ENCODE assay signal across 30 cellular contexts in the genomic region with DNA sequence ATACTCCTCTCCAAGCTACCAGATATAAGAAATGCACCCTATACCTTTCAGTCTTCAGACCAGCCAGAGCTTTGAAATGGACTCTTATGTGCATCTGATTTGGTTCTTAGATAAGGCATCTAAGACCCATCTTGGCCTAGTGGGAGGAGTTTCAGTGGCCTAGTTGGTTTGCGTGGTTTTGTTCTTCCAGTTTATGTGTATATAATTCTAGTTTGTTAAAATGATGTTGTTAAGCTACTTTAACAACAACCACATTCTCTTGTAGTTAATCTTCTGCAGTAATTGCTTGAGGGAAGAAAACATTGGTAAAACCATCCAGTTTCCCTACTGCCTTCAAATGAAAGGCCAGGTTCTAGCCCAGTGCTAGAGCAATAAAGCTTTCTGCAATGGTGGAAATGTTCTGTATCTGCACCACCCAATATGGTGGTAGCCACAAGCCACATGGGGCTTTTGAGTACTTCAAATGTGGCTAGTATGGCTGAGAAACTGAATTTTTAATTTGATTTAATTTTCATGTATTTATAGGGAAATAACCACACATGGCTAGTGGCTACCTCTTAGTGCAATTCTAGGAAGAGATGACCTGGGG.
"Had no signal": no experiment of that assay in that cellular context is flagged by ENCODE, and none has a peak within 500 bp of the region (broad histone marks: within the 10 kb centered on the region; RNA-seq: fewer than 3 reads in every experiment).

No MANE protein-coding gene starts in this region.

- ATAC-seq: activated T-cell treated with anti-CD3 and anti-CD28 coated beads, Interleukin-2, amount 50 U/mL, for 72 hours had no signal

- H3K4me3 ChIP-seq: ascending aorta, cardiac muscle cell, SJCRH30, SK-N-MC had no signal

- H3K9me3 Mint-ChIP-seq: activated CD4-positive, alpha-beta T cell treated with anti-CD3 and anti-CD28 coated beads, Interleukin-2, amount 10 ng/mL, durations not matched to agents 24 days and 14 days; activated naive CD4-positive, alpha-beta T cell treated with anti-CD3 and anti-CD28 coated beads, Interleukin-2, amount 50 U/mL, for 24 hours; activated naive CD8-positive, alpha-beta T cell treated with anti-CD3 and anti-CD28 coated beads, Interleukin-2, amount 10 ng/mL, durations not matched to agents 7 days and 5 days; activated T-cell treated with anti-CD3 and anti-CD28 coated beads, Interleukin-2, amount 50 U/mL, for 72 hours; activated T-helper 2 cell treated with anti-CD3 and anti-CD28 coated beads, Interferon-gamma antibody, Interleukin-2, Interleukin-4, amounts not matched to agents 10 μg/mL and 5 μg/mL and 100 μg/mL, durations not matched to agents 14 hours and 24 hours and 36 hours; central memory CD8-positive, alpha-beta T cell had no signal

- H3K27me3 ChIP-seq: ascending aorta, cardiac muscle cell, SJCRH30 had no signal

- H3K36me3 ChIP-seq: cardiac muscle cell had no signal

- H3K4me3 Mint-ChIP-seq: activated CD4-positive, alpha-beta T cell treated with anti-CD3 and anti-CD28 coated beads, Interleukin-2, amount 10 ng/mL, durations not matched to agents 24 days and 14 days; activated naive CD4-positive, alpha-beta T cell treated with anti-CD3 and anti-CD28 coated beads, Interleukin-2, amount 50 U/mL, for 24 hours; activated naive CD8-positive, alpha-beta T cell treated with anti-CD3 and anti-CD28 coated beads, Interleukin-2, amount 10 ng/mL, durations not matched to agents 7 days and 5 days; activated T-cell treated with anti-CD3 and anti-CD28 coated beads, Interleukin-2, amount 50 U/mL, for 72 hours; central memory CD8-positive, alpha-beta T cell had no signal

- H3K27ac ChIP-seq: ascending aorta, cardiac muscle cell, SJCRH30, SK-N-MC had no signal

- H3K27me3 Mint-ChIP-seq: activated naive CD4-positive, alpha-beta T cell treated with anti-CD3 and anti-CD28 coated beads, Interleukin-2, amount 50 U/mL, for 24 hours; central memory CD8-positive, alpha-beta T cell had no signal

- DNase-seq: activated CD4-positive, alpha-beta T cell treated with anti-CD3 and anti-CD28 coated beads, Interleukin-2, amount 10 ng/mL, durations not matched to agents 24 days and 14 days; activated CD4-positive, alpha-beta T cell treated with anti-CD3 and anti-CD28 coated beads, Interleukin-2, amount 50 U/mL, for 4 hours; activated gamma-delta T cell; activated naive CD4-positive, alpha-beta T cell treated with Interleukin-2 at 50 U/mL for 16 hours; activated naive CD8-positive, alpha-beta T cell treated with anti-CD3 and anti-CD28 coated beads, Interleukin-2, amount 10 ng/mL, durations not matched to agents 7 days and 5 days; activated T-cell treated with anti-CD3 and anti-CD28 coated beads, Interleukin-2, amount 50 U/mL, for 1 hour; activated T-cell treated with anti-CD3 and anti-CD28 coated beads, Interleukin-2, amount 50 U/mL, for 72 hours; amygdala; IMR-90; Kasumi-1; KG1; NCI-H1092 treated with DMSO at 0.1 percent for 48 hours; NCI-H1417; NCI-H146; NCI-H187; NCI-H2029 treated with DMSO at 0.1 percent for 48 hours; NCI-H2107; NCI-H2171; NCI-H510A; NCI-H526; NCI-H748 treated with DMSO at 0.1 percent for 48 hours; NK-92 treated with Interleukin-12 subunit alpha and Interleukin-12 subunit beta, amount 100 ng/mL, for 24 hours; SHP77; SJCRH30 had no signal

- H3K27ac Mint-ChIP-seq: activated CD4-positive, alpha-beta T cell treated with anti-CD3 and anti-CD28 coated beads, Interleukin-2, amount 10 ng/mL, durations not matched to agents 24 days and 14 days; activated naive CD4-positive, alpha-beta T cell treated with anti-CD3 and anti-CD28 coated beads, Interleukin-2, amount 50 U/mL, for 24 hours; activated naive CD8-positive, alpha-beta T cell treated with anti-CD3 and anti-CD28 coated beads, Interleukin-2, amount 10 ng/mL, durations not matched to agents 7 days and 5 days; activated T-cell treated with anti-CD3 and anti-CD28 coated beads, Interleukin-2, amount 50 U/mL, for 72 hours; activated T-helper 2 cell treated with anti-CD3 and anti-CD28 coated beads, Interferon-gamma antibody, Interleukin-2, Interleukin-4, amounts not matched to agents 10 μg/mL and 5 μg/mL and 100 μg/mL, durations not matched to agents 14 hours and 24 hours and 36 hours had no signal

- H3K9me3 ChIP-seq: ascending aorta, SJCRH30 had no signal
